In the genomic region with DNA sequence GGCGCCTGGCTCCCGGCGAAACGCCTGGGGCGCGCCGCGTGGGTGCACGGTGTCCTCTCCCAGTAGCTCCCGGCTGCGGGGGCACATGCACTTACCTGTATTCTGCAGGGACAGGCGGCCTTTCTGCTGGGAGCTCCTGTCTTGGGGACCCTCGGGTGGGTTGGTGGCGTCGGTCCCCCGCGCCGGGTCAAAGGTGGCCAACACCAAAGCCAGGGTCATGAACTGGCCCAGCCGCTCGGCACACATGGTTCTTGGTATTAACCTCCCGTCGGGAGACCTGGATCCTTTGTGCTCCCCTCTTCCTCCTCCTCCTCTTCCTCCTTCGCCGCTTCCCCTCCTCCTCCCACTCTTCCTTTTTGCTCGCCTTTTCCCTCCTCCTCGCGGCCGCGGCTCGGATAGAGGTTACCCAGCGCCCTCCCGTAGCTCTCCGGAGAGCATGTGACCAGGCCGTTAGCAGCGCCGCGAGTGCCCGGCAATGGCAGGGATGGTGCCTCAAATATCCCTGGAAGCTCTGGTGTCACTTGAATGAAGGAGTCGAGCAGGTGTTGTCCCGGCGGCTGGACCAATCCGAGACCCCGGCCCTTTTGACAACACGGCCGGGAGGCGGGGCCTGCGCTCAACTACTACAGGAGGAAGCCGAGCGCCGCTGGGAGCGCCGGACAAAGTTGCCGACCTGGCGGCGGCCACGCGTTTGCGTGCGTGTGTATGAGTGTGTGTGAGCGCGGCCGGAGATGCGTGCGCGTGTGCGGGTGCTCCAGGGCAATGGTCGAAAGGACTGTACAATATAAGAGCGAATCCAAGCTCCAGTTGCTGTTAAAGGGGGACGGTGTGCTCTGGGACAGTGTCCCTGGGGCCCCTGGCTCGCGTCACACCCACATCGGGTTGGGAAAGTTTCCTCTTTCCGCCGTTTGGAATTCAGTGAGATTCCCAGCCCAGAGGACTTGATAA, we compare ENCODE assay signal across 8 cellular contexts. TPM values are rescaled to one million over a fixed set of nuclear protein-coding genes. Genes with fewer than 3 reads are reported as not detected.
DNase-seq lines count a peak whose midpoint lies in the region; ATAC-seq, FAIRE-seq and TF ChIP-seq lines count a peak whose summit lies in the region.

A gene with protein sequence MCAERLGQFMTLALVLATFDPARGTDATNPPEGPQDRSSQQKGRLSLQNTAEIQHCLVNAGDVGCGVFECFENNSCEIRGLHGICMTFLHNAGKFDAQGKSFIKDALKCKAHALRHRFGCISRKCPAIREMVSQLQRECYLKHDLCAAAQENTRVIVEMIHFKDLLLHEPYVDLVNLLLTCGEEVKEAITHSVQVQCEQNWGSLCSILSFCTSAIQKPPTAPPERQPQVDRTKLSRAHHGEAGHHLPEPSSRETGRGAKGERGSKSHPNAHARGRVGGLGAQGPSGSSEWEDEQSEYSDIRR (minus strand): TSS at position 467 of the 948 bp plus-strand sequence. CDS start 221 bp downstream, at position 246.

- peaks cover 28% of the 10 kb centered on the region for H3K4me1 Mint-ChIP-seq in Calu3 (ENCODE audit: low read depth, unreplicated experiment)

- peaks cover 16% of the 10 kb centered on the region for H3K4me1 ChIP-seq in Panc1 (ENCODE audit: control insufficient read depth, insufficient read depth, low read length)

- H3K4me3 ChIP-seq in HL-60 (replicated peaks; ENCODE audit: insufficient read depth, low read length), result peak within 1 kb of the TSS; percentile 29
- H3K4me3 ChIP-seq in Panc1 (ENCODE audit: low read depth in 2 of 2, low read length in 2 of 2), result peak within 1 kb of the TSS; percentile 64 to 92
- H3K4me3 ChIP-seq in bronchial epithelial cell (ENCODE audit: low read depth, low read length), result peak within 1 kb of the TSS; percentile 85

- H3K4me3 Mint-ChIP-seq in Calu3 (ENCODE audit: low read depth, unreplicated experiment), result peak within 1 kb of the TSS; percentile 81

- in situ Hi-C loops in Panc1 (cut with HindIII; ENCODE audit: low pct_unique_long_range_greater_than_20kb, low sequenced_read_pairs), result no loop called here

- ATAC-seq in GM19455 (IDR thresholded peaks at IDR 0.05; ENCODE audit: unreplicated experiment), result peak; percentile 52
- peak; percentile 85 for ATAC-seq in Panc1
- ATAC-seq in GM21526 (IDR thresholded peaks at IDR 0.05; ENCODE audit: low FRiP score, unreplicated experiment), result no peak

- H3K27ac ChIP-seq in HL-60 (replicated peaks) (no peak within 1 kb of the TSS), Panc1 (ENCODE audit: low read length) (peak within 1 kb of the TSS; percentile 86)

- FAIRE-seq in bronchial epithelial cell (lab: Jason Lieb, UNC), result no peak

- H3K27me3 Mint-ChIP-seq in Calu3 (ENCODE audit: unreplicated experiment), result no peaks in the 10 kb centered on the region

- BruUV-seq in Calu3 (replicated peaks; lab: Mats Ljungman, UMichigan) (no TSS peak), Panc1 (replicated peaks; lab: Mats Ljungman, UMichigan) (TSS peak; percentile 72)

- peak within 1 kb of the TSS; percentile 93 for H3K27ac Mint-ChIP-seq in Calu3 (ENCODE audit: unreplicated experiment)

- CTCF ChIA-PET in Calu3 (lab: Charles Lee) (interaction anchor here (0.9 to 3.2 kb wide), 5 partner anchors 26 to 344 kb away, joined by 3 to 12 read pairs (median 3); partner anchors contain the start of genes ATP6V0E1 and BOD1), Panc1 (lab: Charles Lee) (no interaction called here)

- intact Hi-C loops in Calu3 (cut with micrococcal nuclease; ENCODE audit: unreplicated experiment), result loop anchor here (2.0 to 10.0 kb wide), 4 partner anchors 127 to 349 kb away; no protein-coding TSS in a partner anchor
- intact Hi-C loops in Panc1 (cut with micrococcal nuclease; ENCODE audit: unreplicated experiment), result no loop called here

- peaks cover 73% of the 10 kb centered on the region for H3K36me3 Mint-ChIP-seq in Calu3 (ENCODE audit: insufficient read depth, unreplicated experiment)

- TF ChIP-seq CTCF in Calu3 (IDR thresholded peaks at IDR 0.05; ENCODE audit: unreplicated experiment) (no peak), HL-60 (IDR thresholded peaks at IDR 0.05; ENCODE audit: insufficient read depth, low read length) (no peak), Panc1 (IDR thresholded peaks at IDR 0.05) (no peak), bronchial epithelial cell (IDR thresholded peaks at IDR 0.05; ENCODE audit: insufficient read depth, low read length, severe bottlenecking) (no peak)

- peaks cover 4% of the 10 kb centered on the region; the same call in 1 of the 2 replicates for H3K36me3 ChIP-seq in Panc1 (ENCODE audit: control insufficient read depth, insufficient read depth, low read length)
- peaks cover 26% of the 10 kb centered on the region for H3K36me3 ChIP-seq in bronchial epithelial cell (ENCODE audit: control insufficient read depth, insufficient read depth, low read length)

- H3K27me3 ChIP-seq in HL-60 (ENCODE audit: insufficient read depth, poor library complexity, severe bottlenecking) (peaks cover 50% of the 10 kb centered on the region), Panc1 (ENCODE audit: control insufficient read depth, insufficient read depth, low read length) (no peaks in the 10 kb centered on the region), bronchial epithelial cell (ENCODE audit: control insufficient read depth, insufficient read depth, low read length) (no peaks in the 10 kb centered on the region)

- no peaks in the 10 kb centered on the region for H3K9me3 ChIP-seq in Panc1 (ENCODE audit: control insufficient read depth, insufficient read depth, low read depth, low read length)

- POLR2A ChIA-PET in Panc1 (lab: Charles Lee), result interaction anchor here (1.5 kb wide), 1 partner anchor 13 kb away, joined by 4 read pairs; no protein-coding TSS in a partner anchor

- H3K9me3 Mint-ChIP-seq in Calu3 (ENCODE audit: low read depth, unreplicated experiment), result peaks cover 2% of the 10 kb centered on the region

- DNase-seq in Calu3, result peak; percentile 97
- peak in 1 of 2 experiments; percentile 31 for DNase-seq in HL-60 (ENCODE audit: low read depth in 1 of 2, low spot score in 1 of 2)
- peak; percentile 72 for DNase-seq in Panc1 (ENCODE audit: low read depth, low spot score)
- peak; percentile 61 for DNase-seq in bronchial epithelial cell (ENCODE audit: low read depth)
- DNase-seq in islet precursor cell, result peak; percentile 98
- peak; percentile 70 for DNase-seq in stimulated activated CD4-positive, alpha-beta T cell treated with anti-CD3 and anti-CD28 coated beads, Interleukin-15, amount 100 ng/mL, for 48 hours (ENCODE audit: low read depth in 2 of 2)

RNA-seq across cellular contexts. Expression of the gene that starts here (rescaled TPM):
- total RNA-seq in Calu3 (2022) (48.3 and 60.4 TPM in 2 replicates), Panc1 (2021; ENCODE audit: unreplicated experiment) (32.2 TPM), bronchial epithelial cell (310 and 440 TPM in 2 replicates)
- 87.0 TPM for polyA plus RNA-seq in Panc1 (2012; ENCODE audit: insufficient read length)

Comparison
In these comparisons a context has a peak if more than half of its experiments do, and no peak if none do; other contexts are left out.
1. H3K4me3 ChIP-seq: peak in every context shown above with its lines; median percentile 85 in bronchial epithelial cell; 78 in Panc1; 29 in HL-60.